19 cellular contexts compared by ENCODE assay signal in genomic region chr3:176769547-176770190, GRCh38.
DNase-seq lines count a peak whose midpoint lies in the region; ATAC-seq, FAIRE-seq and TF ChIP-seq lines count a peak whose summit lies in the region.
"Had no signal": no experiment of that assay in that cellular context is flagged by ENCODE, and none has a peak within 500 bp of the region (broad histone marks: within the 10 kb centered on the region; RNA-seq: fewer than 3 reads in every experiment).

No MANE protein-coding gene starts in this region.

- H3K27me3 ChIP-seq in K562 (ENCODE audit: control insufficient read depth in 2 of 2, insufficient read depth in 2 of 2, low read length in 2 of 2) (no peaks in the 10 kb centered on the region), WERI-Rb-1 (ENCODE audit: insufficient read depth, low read depth, severe bottlenecking) (no peaks in the 10 kb centered on the region)
- H3K27me3 ChIP-seq: BLaER1 treated with 17β-estradiol and CSF1 and Interleukin-3, amounts not matched to agents 10 nM and 100 nM had no signal

- no peak for TF ChIP-seq RAD21 in K562 (CRISPR knock-in tag; conservative IDR thresholded peaks at IDR 0.05 in 1 of 2, IDR thresholded peaks at IDR 0.05 in 1 of 2)

- no peaks in the 10 kb centered on the region for H4K20me1 ChIP-seq in K562 (replicated peaks; ENCODE audit: control insufficient read depth, insufficient read depth, low read length)
- H4K20me1 ChIP-seq: BLaER1 treated with 17β-estradiol and CSF1 and Interleukin-3, amounts not matched to agents 10 nM and 100 nM had no signal

- H3K27ac ChIP-seq in HEK293 (ENCODE audit: extremely low read depth, low read depth, low read length) (no peak overlapping the region), K562 (ENCODE audit: extremely low read depth, low read depth, low read length) (no peak overlapping the region), WERI-Rb-1 (no peak overlapping the region)
- H3K27ac ChIP-seq: BLaER1 treated with 17β-estradiol and CSF1 and Interleukin-3, amounts not matched to agents 10 nM and 100 nM; C4-2B had no signal

- intact Hi-C loops in K562 (cut with micrococcal nuclease): no loop called here

- H3K4me3 ChIP-seq in HEK293 (ENCODE audit: low read depth, low read length) (no peak overlapping the region), K562 (no peak overlapping the region), WERI-Rb-1 (ENCODE audit: low read depth, low read length) (no peak overlapping the region)
- H3K4me3 ChIP-seq: BLaER1 treated with 17β-estradiol and CSF1 and Interleukin-3, amounts not matched to agents 10 nM and 100 nM had no signal

- no peak for TF ChIP-seq POLR2A in K562 (conservative IDR thresholded peaks at IDR 0.05)

- POLR2A ChIA-PET in HEK293 (lab: Yijun Ruan, JAX): no interaction called here
- POLR2A ChIA-PET in K562 (lab: Yijun Ruan, JAX): no interaction called here

- TF ChIP-seq EP300 in K562 (IDR thresholded peaks at IDR 0.05; ENCODE audit: low read length): no peak

- no peaks in the 10 kb centered on the region for H3K79me2 ChIP-seq in K562 (ENCODE audit: control insufficient read depth, insufficient read depth, low read length)

- TF ChIP-seq CTCF in HEK293 (tag by site-specific recombination; IDR thresholded peaks at IDR 0.05) (no peak), K562 (IDR thresholded peaks at IDR 0.05 in 2 of 3, conservative IDR thresholded peaks at IDR 0.05 in 1 of 3; ENCODE audit: insufficient read depth in 2 of 3, low read depth in 1 of 3, low read length in 3 of 3) (no peak), WERI-Rb-1 (IDR thresholded peaks at IDR 0.05; ENCODE audit: low read depth, low read length) (no peak)

- no peak overlapping the region for H3K4me2 ChIP-seq in K562 (ENCODE audit: insufficient read depth, low read length)
- H3K4me2 ChIP-seq: BLaER1 treated with 17β-estradiol and CSF1 and Interleukin-3, amounts not matched to agents 10 nM and 100 nM had no signal

- ATAC-seq in K562 (no peak), GM21529 (IDR thresholded peaks at IDR 0.05; ENCODE audit: unreplicated experiment) (no peak)
- ATAC-seq: CD8-positive, alpha-beta T cell had no signal

- CTCF ChIA-PET in HEK293 (lab: Yijun Ruan, JAX): interaction anchor here (0.6 to 0.7 kb wide), 2 partner anchors 48 to 448 kb away, joined by 3 to 4 read pairs; no protein-coding TSS in a partner anchor
- CTCF ChIA-PET in K562 (lab: Yijun Ruan, JAX; ENCODE audit: low intra/inter-chr PET ratio): no interaction called here

- H3K9me3 ChIP-seq in HEK293 (ENCODE audit: control insufficient read depth, insufficient read depth, low read depth, low read length): no peaks in the 10 kb centered on the region
- H3K9me3 ChIP-seq in K562 (replicated peaks; ENCODE audit: control insufficient read depth, insufficient read depth, low read depth, low read length): no peaks in the 10 kb centered on the region
- no peaks in the 10 kb centered on the region for H3K9me3 ChIP-seq in WERI-Rb-1 (ENCODE audit: severe bottlenecking)

- BruUV-seq in K562 (replicated peaks; lab: Mats Ljungman, UMichigan): no TSS peak

- H3K9ac ChIP-seq in K562 (ENCODE audit: insufficient read depth in 1 of 2, low read depth in 2 of 2, low read length in 2 of 2): no peak overlapping the region
- H3K9ac ChIP-seq: BLaER1 treated with 17β-estradiol and CSF1 and Interleukin-3, amounts not matched to agents 10 nM and 100 nM had no signal

- H3K36me3 ChIP-seq in HEK293 (ENCODE audit: control insufficient read depth in 2 of 2, insufficient read depth in 1 of 2, low read length in 2 of 2): no peaks in the 10 kb centered on the region
- H3K36me3 ChIP-seq in K562 (ENCODE audit: control insufficient read depth, insufficient read depth, low read length): no peaks in the 10 kb centered on the region
- H3K36me3 ChIP-seq in WERI-Rb-1: no peaks in the 10 kb centered on the region
- H3K36me3 ChIP-seq: BLaER1 treated with 17β-estradiol and CSF1 and Interleukin-3, amounts not matched to agents 10 nM and 100 nM had no signal

- H3K4me1 ChIP-seq in HEK293 (ENCODE audit: control insufficient read depth, insufficient read depth, low read length): no peaks in the 10 kb centered on the region
- H3K4me1 ChIP-seq in K562 (replicated peaks in 1 of 2; ENCODE audit: control insufficient read depth in 2 of 2, insufficient read depth in 2 of 2, low read length in 2 of 2): no peaks in the 10 kb centered on the region
- H3K4me1 ChIP-seq: BLaER1 treated with 17β-estradiol and CSF1 and Interleukin-3, amounts not matched to agents 10 nM and 100 nM; Caco-2 had no signal

- H3K9me1 ChIP-seq in K562 (ENCODE audit: control insufficient read depth, insufficient read depth, low read length): no peaks in the 10 kb centered on the region

- WGBS in K562 (ENCODE audit: insufficient coverage, low coverage, missing lambda C conversion rate): 0% methylated on average over 1 of the region's 1 CpG

- H2AFZ ChIP-seq in K562 (ENCODE audit: low read depth, low read length): no peak overlapping the region

- in situ Hi-C loops in K562 (cut with MboI): no loop called here

- FAIRE-seq in K562 (lab: Jason Lieb, UNC): no peak
- FAIRE-seq: A204.1, G401.6, GM12891, GM19239 had no signal

- DNase-seq in K562 (ENCODE audit: extremely low read depth in 1 of 4, low spot score in 3 of 4) (no peak), NCI-H1436 (lab: John Stamatoyannopoulos, UW) (no peak), WERI-Rb-1 (no peak)
- DNase-seq: 8988T; AML-193; Caco-2; Calu3; CD4-positive, alpha-beta T cell; CD8-positive, alpha-beta T cell; DMS79 treated with DMSO at 0.1 percent for 48 hours; GF-D8 had no signal

TF ChIP-seq in HEK293, 187 proteins besides CTCF, POLR2A, EP300 and RAD21:
- TF ChIP-seq ZNF529 (tag by site-specific recombination; IDR thresholded peaks at IDR 0.05; ENCODE audit: insufficient replicate concordance): no peak
- TF ChIP-seq ZNF366 (tag by site-specific recombination; conservative IDR thresholded peaks at IDR 0.05): 0 out of 2 replicates have a peak, but pooled peaks have one; percentile 34
- 0 out of 2 replicates have a peak, but pooled peaks have one; percentile 23 for TF ChIP-seq PRDM1 (tag by site-specific recombination; IDR thresholded peaks at IDR 0.05)
- TF ChIP-seq ZNF776 (tag by site-specific recombination; IDR thresholded peaks at IDR 0.05; ENCODE audit: borderline replicate concordance): no peak
- no peak for TF ChIP-seq ZNF548 (tag by site-specific recombination; IDR thresholded peaks at IDR 0.05)
- TF ChIP-seq, protein P1, sequence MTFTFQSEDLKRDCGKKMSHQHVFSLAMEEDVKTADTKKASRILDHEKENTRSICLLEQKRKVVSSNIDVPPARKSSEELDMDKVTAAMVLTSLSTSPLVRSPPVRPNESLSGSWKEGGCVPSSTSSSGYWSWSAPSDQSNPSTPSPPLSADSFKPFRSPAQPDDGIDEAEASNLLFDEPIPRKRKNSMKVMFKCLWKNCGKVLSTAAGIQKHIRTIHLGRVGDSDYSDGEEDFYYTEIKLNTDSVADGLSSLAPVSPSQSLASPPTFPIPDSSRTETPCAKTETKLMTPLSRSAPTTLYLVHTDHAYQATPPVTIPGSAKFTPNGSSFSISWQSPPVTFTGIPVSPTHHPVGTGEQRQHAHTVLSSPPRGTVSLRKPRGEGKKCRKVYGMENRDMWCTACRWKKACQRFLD (tag by site-specific recombination; IDR thresholded peaks at IDR 0.05): no peak
- no peak for TF ChIP-seq ZNF560 (tag by site-specific recombination; IDR thresholded peaks at IDR 0.05; ENCODE audit: borderline replicate concordance)
- no peak for TF ChIP-seq GLIS2 (tag by site-specific recombination; IDR thresholded peaks at IDR 0.05)

TF ChIP-seq in K562, 482 proteins besides CTCF, POLR2A, EP300 and RAD21:
- TF ChIP-seq SRSF7 (optimal IDR thresholded peaks at IDR 0.05; ENCODE audit: low read depth, low read length): no peak
- TF ChIP-seq ZNF512 (tag; IDR thresholded peaks at IDR 0.05): peak; percentile 73
